8 cellular contexts compared by ENCODE assay signal in the genomic region with DNA sequence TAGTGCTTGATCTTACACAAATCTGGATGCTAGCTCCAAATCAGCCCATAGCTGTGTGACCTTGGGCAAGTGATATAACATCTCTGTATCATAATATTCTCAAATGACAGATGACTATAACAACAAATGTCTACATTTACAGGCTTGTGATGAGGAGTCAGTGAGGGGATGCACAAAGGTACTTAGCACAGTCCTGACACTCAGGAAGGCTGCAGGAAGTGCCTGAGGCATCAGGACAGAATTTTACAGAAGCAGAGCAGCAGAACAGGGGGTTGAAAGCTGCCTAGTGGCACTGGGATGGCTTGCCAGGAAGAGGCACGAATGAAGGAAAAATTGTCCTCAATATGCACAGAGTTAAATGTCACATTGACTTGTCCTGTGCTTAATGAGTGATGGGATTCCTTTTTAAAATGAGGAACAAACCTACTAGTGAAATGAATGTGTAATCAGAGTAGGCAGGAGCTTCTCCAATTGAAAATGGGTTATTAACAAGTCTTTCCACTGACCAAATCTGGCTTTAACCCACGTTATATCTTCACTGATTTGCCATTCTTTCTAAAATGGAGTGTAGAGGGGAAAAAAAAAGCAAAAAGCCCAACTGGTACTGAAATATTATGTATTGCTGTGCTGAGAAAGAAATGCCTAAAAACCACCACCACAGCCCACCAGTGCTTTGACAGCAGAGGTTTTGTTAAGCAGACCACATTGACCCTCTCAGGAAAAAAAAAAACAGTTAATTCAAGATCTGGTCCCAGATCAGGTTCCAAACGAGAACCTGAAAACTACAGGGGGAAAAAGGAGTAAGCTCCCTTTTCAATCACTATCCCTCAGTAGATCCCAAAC. TPM values are rescaled to one million over a fixed set of nuclear protein-coding genes. Genes with fewer than 3 reads are reported as not detected.
DNase-seq lines count a peak whose midpoint lies in the region; ATAC-seq, FAIRE-seq and TF ChIP-seq lines count a peak whose summit lies in the region.

No MANE protein-coding gene starts in this region.

- intact Hi-C loops in upper lobe of right lung (cut with DNase I) (no loop called here), kidney (cut with DNase I) (no loop called here)

- H3K9ac ChIP-seq in SK-N-MC (ENCODE audit: insufficient read length) (peak overlapping the region; percentile 11), kidney (ENCODE audit: low read length in 2 of 2) (no peak overlapping the region)

- H3K36me3 ChIP-seq in SK-N-MC (ENCODE audit: insufficient read depth, low read length) (no peaks in the 10 kb centered on the region), right atrium auricular region (no peaks in the 10 kb centered on the region), upper lobe of right lung (no peaks in the 10 kb centered on the region), kidney (ENCODE audit: control insufficient read depth in 1 of 2, insufficient read depth in 2 of 2, low read length in 2 of 2) (no peaks in the 10 kb centered on the region)

- TF ChIP-seq CTCF in right atrium auricular region (IDR thresholded peaks at IDR 0.05): no peak
- TF ChIP-seq CTCF in upper lobe of right lung (IDR thresholded peaks at IDR 0.05): no peak
- TF ChIP-seq CTCF in kidney (IDR thresholded peaks at IDR 0.05; ENCODE audit: borderline replicate concordance, extremely low read depth, insufficient read depth): no peak

- H3K27ac ChIP-seq in SK-N-MC: peak overlapping the region; percentile 66
- peak overlapping the region; percentile 57 to 100 for H3K27ac ChIP-seq in right atrium auricular region
- peak overlapping the region; percentile 61 for H3K27ac ChIP-seq in upper lobe of right lung
- H3K27ac ChIP-seq in kidney (ENCODE audit: low read depth in 2 of 2, low read length in 2 of 2): peak overlapping the region in 1 of 2 donors; percentile 52

- H3K9me3 ChIP-seq in SK-N-MC (ENCODE audit: low read depth, low read length) (no peaks in the 10 kb centered on the region), right atrium auricular region (no peaks in the 10 kb centered on the region), upper lobe of right lung (no peaks in the 10 kb centered on the region), kidney (ENCODE audit: control insufficient read depth in 1 of 2, low read length in 2 of 2) (no peaks in the 10 kb centered on the region)

- H3K4me1 ChIP-seq in right atrium auricular region: peaks cover 0 to 75% of the 10 kb centered on the region in 2 donors
- peaks cover 76% of the 10 kb centered on the region for H3K4me1 ChIP-seq in upper lobe of right lung
- peaks cover 24 to 39% of the 10 kb centered on the region in 2 donors for H3K4me1 ChIP-seq in kidney (ENCODE audit: control insufficient read depth in 1 of 2, insufficient read depth in 1 of 2, low read depth in 1 of 2, low read length in 2 of 2)

- no peak for FAIRE-seq in kidney (lab: Jason Lieb, UNC)

- peak; percentile 43 for ATAC-seq in GM21723 (IDR thresholded peaks at IDR 0.05; ENCODE audit: unreplicated experiment)
- peak; percentile 54 for ATAC-seq in upper lobe of right lung
- ATAC-seq in HG03196 (IDR thresholded peaks at IDR 0.05; ENCODE audit: unreplicated experiment): no peak

- DNase-seq in COLO668 (lab: John Stamatoyannopoulos, UW; ENCODE audit: unreplicated experiment): peak; percentile 35
- no peak for DNase-seq in SK-N-MC (ENCODE audit: low read depth, low spot score)
- DNase-seq in right atrium auricular region (ENCODE audit: low spot score): no peak
- no peak for DNase-seq in upper lobe of right lung
- no peak for DNase-seq in kidney
- no peak for DNase-seq in RKO (ENCODE audit: low spot score)

- H3K4me3 ChIP-seq in SK-N-MC: peak overlapping the region; percentile 15
- no peak overlapping the region for H3K4me3 ChIP-seq in right atrium auricular region
- no peak overlapping the region for H3K4me3 ChIP-seq in upper lobe of right lung
- no peak overlapping the region for H3K4me3 ChIP-seq in kidney (ENCODE audit: low read length in 2 of 2)

- H3K27me3 ChIP-seq in right atrium auricular region (no peaks in the 10 kb centered on the region), upper lobe of right lung (no peaks in the 10 kb centered on the region)

RNA-seq across cellular contexts. Expression of gene BTG1, which starts 11.6 kb away (rescaled TPM):
- total RNA-seq in right atrium auricular region: 10 to 100 TPM; 51.2 to 61.6 TPM
- 163 TPM for total RNA-seq in upper lobe of right lung
- 173 TPM for total RNA-seq in kidney
- polyA plus RNA-seq in kidney (ENCODE audit: insufficient read depth, low read depth, low replicate concordance): 59.9 TPM
